ENCODE assay signal across 27 cellular contexts in the genomic region with DNA sequence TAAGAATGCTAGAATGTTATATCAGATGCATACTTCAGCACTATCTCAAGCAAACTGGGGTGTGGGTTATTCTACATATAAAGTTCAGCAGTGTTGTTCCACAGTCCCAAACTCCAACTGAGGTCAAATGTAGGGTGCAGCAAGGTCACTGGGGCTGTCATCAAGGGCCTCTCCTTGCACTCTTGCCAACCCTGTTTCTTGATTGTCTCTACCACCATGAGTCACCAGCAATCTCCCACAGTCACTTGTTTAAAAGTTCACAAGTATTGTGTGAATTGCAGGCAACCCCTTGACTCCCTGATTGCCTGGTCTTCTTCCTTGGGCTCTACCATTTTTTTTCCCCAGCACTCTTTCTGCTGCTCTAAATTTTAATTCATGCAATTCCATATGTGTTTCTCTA. TPM values are rescaled to one million over a fixed set of nuclear protein-coding genes. Genes with fewer than 3 reads are reported as not detected.
A peak's percentile ranks its signal among the peaks of the same experiment; 100 is the strongest.
DNase-seq lines count a peak whose midpoint lies in the region; ATAC-seq, FAIRE-seq and TF ChIP-seq lines count a peak whose summit lies in the region.
"Had no signal": no experiment of that assay in that cellular context is flagged by ENCODE, and none has a peak within 500 bp of the region (broad histone marks: within the 10 kb centered on the region; RNA-seq: fewer than 3 reads in every experiment).

No MANE protein-coding gene starts in this region.

- TF ChIP-seq CTCF in HCT116 (IDR thresholded peaks at IDR 0.05 in 2 of 3, conservative IDR thresholded peaks at IDR 0.05 in 1 of 3; ENCODE audit: borderline replicate concordance in 1 of 3, insufficient read depth in 1 of 3, low read depth in 2 of 3, low read length in 2 of 3): no peak
- no peak for TF ChIP-seq CTCF in bronchial epithelial cell (IDR thresholded peaks at IDR 0.05; ENCODE audit: insufficient read depth, low read length, severe bottlenecking)
- TF ChIP-seq CTCF in esophagus muscularis mucosa (IDR thresholded peaks at IDR 0.05): no peak

- BruUV-seq in HCT116 (replicated peaks; lab: Mats Ljungman, UMichigan): no TSS peak

- RAD21 ChIA-PET in HCT116 (lab: Charles Lee; ENCODE audit: low non-redundant PET in 1 of 2, low total read pairs in 2 of 2, uncharacterized antibody in 2 of 2, unreplicated experiment in 2 of 2): no interaction called here

- H3K27me3 ChIP-seq in HCT116 (ENCODE audit: insufficient read depth, low read length) (no peaks in the 10 kb centered on the region), bronchial epithelial cell (ENCODE audit: control insufficient read depth, insufficient read depth, low read length) (no peaks in the 10 kb centered on the region), esophagus muscularis mucosa (peaks cover 0 to 5% (median 0%) of the 10 kb centered on the region in 4 donors)
- H3K27me3 ChIP-seq: BLaER1 treated with 17β-estradiol and CSF1 and Interleukin-3, amounts not matched to agents 10 nM and 100 nM; SJCRH30 had no signal

- no peak for FAIRE-seq in bronchial epithelial cell (lab: Jason Lieb, UNC)
- FAIRE-seq: G401.6, GM12892, GM18507, RCC 7860 had no signal

- H4K20me1 ChIP-seq in HCT116 (ENCODE audit: insufficient read depth): no peaks in the 10 kb centered on the region
- H4K20me1 ChIP-seq: BLaER1 treated with 17β-estradiol and CSF1 and Interleukin-3, amounts not matched to agents 10 nM and 100 nM had no signal

- DNase-seq in DMS53 (lab: John Stamatoyannopoulos, UW) (peak; percentile 11), DMS53 treated with DMSO at 0.1 percent for 48 hours (lab: John Stamatoyannopoulos, UW; ENCODE audit: unreplicated experiment) (no peak), HCT116 (ENCODE audit: low read depth, low spot score) (no peak), bronchial epithelial cell (ENCODE audit: low read depth) (peak; percentile 55), kidney tubule cell (ENCODE audit: low spot score) (peak; percentile 11), esophagus muscularis mucosa (ENCODE audit: extremely low spot score) (no peak), cerebellar cortex (ENCODE audit: low spot score) (no peak)
- DNase-seq: ACHN; Caco-2; CD4-positive, alpha-beta memory T cell; GOT3; IMR-90; MM.1S; NCI-H1092; NCI-H1436; NCI-H187 treated with DMSO at 0.1 percent for 48 hours; NCI-H345; NCI-H524; NCI-H82; SJCRH30 had no signal

- CTCF ChIA-PET in HCT116 (lab: Charles Lee): no interaction called here

- POLR2A ChIA-PET in HCT116 (lab: Charles Lee): interaction anchor here (1.1 kb wide), 1 partner anchor 9 kb away, joined by 3 read pairs; no protein-coding TSS in a partner anchor

- H3K4me3 ChIP-seq in HCT116 (replicated peaks in 1 of 2; ENCODE audit: low read depth in 1 of 2, low read length in 2 of 2) (no peak overlapping the region), bronchial epithelial cell (ENCODE audit: low read depth, low read length) (no peak overlapping the region), esophagus muscularis mucosa (no peak overlapping the region)
- H3K4me3 ChIP-seq: BLaER1 treated with 17β-estradiol and CSF1 and Interleukin-3, amounts not matched to agents 10 nM and 100 nM; SJCRH30 had no signal

- TF ChIP-seq EP300 in esophagus muscularis mucosa (IDR thresholded peaks at IDR 0.05): no peak

- H3K9ac ChIP-seq in HCT116 (ENCODE audit: low read length): no peak overlapping the region
- H3K9ac ChIP-seq: BLaER1 treated with 17β-estradiol and CSF1 and Interleukin-3, amounts not matched to agents 10 nM and 100 nM had no signal

- peaks cover 14 to 52% of the 10 kb centered on the region in 2 experiments for H3K4me1 ChIP-seq in HCT116 (ENCODE audit: control insufficient read depth in 1 of 2, insufficient read depth in 2 of 2, low read length in 2 of 2)
- H3K4me1 ChIP-seq in esophagus muscularis mucosa: no peaks in the 10 kb centered on the region
- H3K4me1 ChIP-seq: BLaER1 treated with 17β-estradiol and CSF1 and Interleukin-3, amounts not matched to agents 10 nM and 100 nM; SJCRH30 had no signal

- TF ChIP-seq POLR2A in HCT116 (IDR thresholded peaks at IDR 0.05; ENCODE audit: borderline replicate concordance, extremely low read depth, insufficient read depth, insufficient read length) (no peak), esophagus muscularis mucosa (IDR thresholded peaks at IDR 0.05; ENCODE audit: low read depth) (no peak)

- H3K4me2 ChIP-seq in HCT116 (ENCODE audit: low read length): peak overlapping the region; percentile 0; the same call in 1 of the 2 replicates
- H3K4me2 ChIP-seq: BLaER1 treated with 17β-estradiol and CSF1 and Interleukin-3, amounts not matched to agents 10 nM and 100 nM had no signal

- no peak for ATAC-seq in HCT116
- no peak for ATAC-seq in GM19452 (IDR thresholded peaks at IDR 0.05; ENCODE audit: unreplicated experiment)

- H3K9me2 ChIP-seq in HCT116 (ENCODE audit: insufficient read depth): no peaks in the 10 kb centered on the region

- intact Hi-C loops in HCT116 (cut with micrococcal nuclease) (no loop called here), esophagus muscularis mucosa (cut with DNase I) (no loop called here)

- H3K27ac ChIP-seq in HCT116 (ENCODE audit: low read depth, low read length): no peak overlapping the region
- no peak overlapping the region for H3K27ac ChIP-seq in esophagus muscularis mucosa (replicated peaks in 1 of 4)
- H3K27ac ChIP-seq: 22Rv1; BLaER1 treated with 17β-estradiol and CSF1 and Interleukin-3, amounts not matched to agents 10 nM and 100 nM; SJCRH30 had no signal

- TF ChIP-seq RAD21 in HCT116 (IDR thresholded peaks at IDR 0.05; ENCODE audit: low read depth): no peak

- H2AFZ ChIP-seq in HCT116 (ENCODE audit: low read depth, low read length, poor library complexity, severe bottlenecking): no peak overlapping the region

- no peaks in the 10 kb centered on the region for H3K9me3 ChIP-seq in HCT116 (ENCODE audit: control insufficient read depth in 1 of 2, insufficient read depth in 1 of 2, low read depth in 1 of 2, low read length in 2 of 2)
- H3K9me3 ChIP-seq in esophagus muscularis mucosa: no peaks in the 10 kb centered on the region
- H3K9me3 ChIP-seq: BLaER1 treated with 17β-estradiol and CSF1 and Interleukin-3, amounts not matched to agents 10 nM and 100 nM; Caco-2; SJCRH30 had no signal

- H3K36me3 ChIP-seq in HCT116 (ENCODE audit: control insufficient read depth in 1 of 2, insufficient read depth in 2 of 2, low read length in 2 of 2) (no peaks in the 10 kb centered on the region), bronchial epithelial cell (ENCODE audit: control insufficient read depth, insufficient read depth, low read length) (no peaks in the 10 kb centered on the region), esophagus muscularis mucosa (no peaks in the 10 kb centered on the region)
- H3K36me3 ChIP-seq: BLaER1 treated with 17β-estradiol and CSF1 and Interleukin-3, amounts not matched to agents 10 nM and 100 nM; SJCRH30 had no signal

- no peaks in the 10 kb centered on the region for H3K79me2 ChIP-seq in HCT116 (ENCODE audit: insufficient read depth, low read length)

TF ChIP-seq in HCT116, 20 proteins besides CTCF, POLR2A, EP300 and RAD21:
- TF ChIP-seq CEBPB (IDR thresholded peaks at IDR 0.05; ENCODE audit: low read depth): no peak
- TF ChIP-seq EZH2phosphoT487 (IDR thresholded peaks at IDR 0.05; ENCODE audit: borderline replicate concordance): no peak
- no peak for TF ChIP-seq SIN3A (IDR thresholded peaks at IDR 0.05; ENCODE audit: low read depth)
- TF ChIP-seq TCF7L2 (IDR thresholded peaks at IDR 0.05; ENCODE audit: borderline replicate concordance, extremely low read depth, insufficient read depth, insufficient read length): no peak

RNA-seq across cellular contexts. Expression of a gene that starts 10.6 kb away (rescaled TPM):
- total RNA-seq in HCT116 (2021; ENCODE audit: unreplicated experiment) (7.4 TPM), bronchial epithelial cell (4.7 and 4.9 TPM in 2 replicates), esophagus muscularis mucosa (1 to 10 TPM; 5.6 to 6.8 (median 6.2) TPM)
- 2.3 and 4.3 TPM in 2 replicates for polyA plus RNA-seq in HCT116 (2012)

RNA-seq across cellular contexts. Expression of a gene that starts 50.2 kb away (rescaled TPM):
- total RNA-seq in HCT116 (2021; ENCODE audit: unreplicated experiment): not detected
- not detected in 2 replicates for polyA plus RNA-seq in HCT116 (2012)
- total RNA-seq in bronchial epithelial cell: not detected in 2 replicates
- 10 to 100 TPM in 1 of 4 donors, 1 to 10 TPM in 2, under 1 TPM in 1; 0.06 to 15.7 (median 1.5) TPM for total RNA-seq in esophagus muscularis mucosa
- total RNA-seq: Caco-2; CD4-positive, alpha-beta memory T cell; IMR-90; SJCRH30 had no signal
- polyA plus RNA-seq: CD4-positive, alpha-beta memory T cell; IMR-90 had no signal

Comparison
In these comparisons a context has a peak if more than half of its experiments do, and no peak if none do; other contexts are left out.
1. DNase-seq: peak in DMS53 (single experiment), bronchial epithelial cell (single experiment) and kidney tubule cell (single experiment); none in DMS53 treated with DMSO at 0.1 percent for 48 hours (single experiment), HCT116 (single experiment), esophagus muscularis mucosa (single experiment) and cerebellar cortex (single experiment).